In the genomic region with DNA sequence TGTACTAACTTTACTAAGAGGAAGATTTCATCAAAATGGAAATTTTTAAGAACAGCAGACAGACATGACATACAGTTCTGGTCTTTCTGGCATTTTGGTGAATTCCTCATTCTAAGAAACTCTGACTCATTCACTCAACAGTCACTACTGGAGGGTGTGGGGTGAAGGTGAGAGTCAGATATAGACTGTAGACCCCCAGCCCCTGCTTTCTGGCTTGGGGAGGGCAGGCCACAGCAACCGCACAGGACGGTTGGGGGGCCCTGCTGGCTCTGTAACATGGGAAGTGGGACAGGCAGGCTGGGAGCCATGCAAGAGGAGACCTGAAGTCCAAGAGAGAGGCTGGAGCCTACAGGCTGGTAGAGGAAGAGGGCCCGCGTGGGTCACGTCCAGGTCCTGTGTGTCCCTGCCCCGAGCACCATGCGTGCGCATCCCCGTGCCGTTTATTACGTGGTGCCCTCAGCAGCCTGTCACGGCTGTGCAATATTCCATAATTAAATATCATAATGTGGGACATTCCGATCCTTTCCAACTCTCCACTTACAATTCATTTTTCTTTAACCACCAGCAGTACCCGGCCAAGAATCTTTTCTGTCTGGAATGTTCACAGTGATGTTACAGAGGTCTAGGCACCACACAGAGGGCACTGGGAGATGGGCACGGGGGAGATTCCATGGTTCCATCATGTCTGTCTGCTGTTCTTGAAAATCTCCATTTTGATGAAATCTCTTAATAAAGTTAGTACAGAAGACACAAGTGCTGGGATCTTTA, we compare ENCODE assay signal across 9 cellular contexts.
DNase-seq lines count a peak whose midpoint lies in the region; ATAC-seq and TF ChIP-seq lines count a peak whose summit lies in the region.
"Had no signal": no experiment of that assay in that cellular context is flagged by ENCODE, and none has a peak within 500 bp of the region (broad histone marks: within the 10 kb centered on the region; RNA-seq: fewer than 3 reads in every experiment).

No MANE protein-coding gene starts in this region.

- H3K36me3 ChIP-seq in upper lobe of right lung: no peaks in the 10 kb centered on the region
- no peaks in the 10 kb centered on the region for H3K36me3 ChIP-seq in neural progenitor cell

- no peaks in the 10 kb centered on the region for H3K27me3 Mint-ChIP-seq in activated CD8-positive, alpha-beta T cell treated with anti-CD3 and anti-CD28 coated beads, Interleukin-2, amount 10 ng/mL, durations not matched to agents 7 days and 5 days (ENCODE audit: low read depth)
- H3K27me3 Mint-ChIP-seq in neural progenitor cell (ENCODE audit: insufficient read depth, low read depth): no peaks in the 10 kb centered on the region

- intact Hi-C loops in upper lobe of right lung (cut with DNase I): no loop called here

- H2AFZ ChIP-seq in neural progenitor cell (replicated peaks): no peak overlapping the region

- peaks cover 85% of the 10 kb centered on the region for H3K36me3 Mint-ChIP-seq in activated CD8-positive, alpha-beta T cell treated with anti-CD3 and anti-CD28 coated beads, Interleukin-2, amount 10 ng/mL, durations not matched to agents 7 days and 5 days (ENCODE audit: low read depth)
- peaks cover 3% of the 10 kb centered on the region for H3K36me3 Mint-ChIP-seq in neural progenitor cell

- TF ChIP-seq CTCF in fibroblast of villous mesenchyme (IDR thresholded peaks at IDR 0.05; ENCODE audit: insufficient read depth, low read depth, low read length): no peak
- no peak for TF ChIP-seq CTCF in upper lobe of right lung (IDR thresholded peaks at IDR 0.05)
- no peak for TF ChIP-seq CTCF in neural progenitor cell (IDR thresholded peaks at IDR 0.05)

- H3K27ac Mint-ChIP-seq in activated CD8-positive, alpha-beta T cell treated with anti-CD3 and anti-CD28 coated beads, Interleukin-2, amount 10 ng/mL, durations not matched to agents 7 days and 5 days: peak overlapping the region; percentile 88
- no peak overlapping the region for H3K27ac Mint-ChIP-seq in neural progenitor cell

- peak; percentile 73 for DNase-seq in activated naive CD4-positive, alpha-beta T cell treated with Interleukin-2 at 50 U/mL for 16 hours
- no peak for DNase-seq in activated naive CD4-positive, alpha-beta T cell (lab: John Stamatoyannopoulos, UW)
- peak; percentile 78 for DNase-seq in activated CD8-positive, alpha-beta T cell treated with anti-CD3 and anti-CD28 coated beads, Interleukin-2, amount 10 ng/mL, durations not matched to agents 7 days and 5 days
- DNase-seq in fibroblast of villous mesenchyme (ENCODE audit: low read depth) (peak; percentile 32), upper lobe of right lung (no peak), neural progenitor cell (ENCODE audit: low spot score) (no peak), SKM-1 treated with dmso at 0.1 percent for 144 hours (lab: John Stamatoyannopoulos, UW; ENCODE audit: unreplicated experiment) (no peak)
- DNase-seq: ACHN had no signal

- H3K9ac ChIP-seq in neural progenitor cell: no peak overlapping the region

- ATAC-seq in activated CD8-positive, alpha-beta T cell treated with anti-CD3 and anti-CD28 coated beads, Interleukin-2, amount 10 ng/mL, durations not matched to agents 7 days and 5 days: peak; percentile 37
- peak; percentile 62 for ATAC-seq in upper lobe of right lung
- ATAC-seq in GM18517 (IDR thresholded peaks at IDR 0.05; ENCODE audit: unreplicated experiment): no peak

- H4K20me1 ChIP-seq in neural progenitor cell (ENCODE audit: low read depth): peaks cover 21% of the 10 kb centered on the region

- H3K4me1 Mint-ChIP-seq in activated CD8-positive, alpha-beta T cell treated with anti-CD3 and anti-CD28 coated beads, Interleukin-2, amount 10 ng/mL, durations not matched to agents 7 days and 5 days (ENCODE audit: low read depth): peaks cover 100% of the 10 kb centered on the region
- peaks cover 19% of the 10 kb centered on the region for H3K4me1 Mint-ChIP-seq in neural progenitor cell

- peak overlapping the region; percentile 57 for H3K4me3 Mint-ChIP-seq in activated CD8-positive, alpha-beta T cell treated with anti-CD3 and anti-CD28 coated beads, Interleukin-2, amount 10 ng/mL, durations not matched to agents 7 days and 5 days
- H3K4me3 Mint-ChIP-seq in neural progenitor cell: no peak overlapping the region

- H3K9me3 Mint-ChIP-seq in activated CD8-positive, alpha-beta T cell treated with anti-CD3 and anti-CD28 coated beads, Interleukin-2, amount 10 ng/mL, durations not matched to agents 7 days and 5 days (ENCODE audit: insufficient read depth): peaks cover 3% of the 10 kb centered on the region
- no peaks in the 10 kb centered on the region for H3K9me3 Mint-ChIP-seq in neural progenitor cell

- CTCF ChIA-PET in activated CD8-positive, alpha-beta T cell treated with anti-CD3 and anti-CD28 coated beads, Interleukin-2, amount 10 ng/mL, durations not matched to agents 7 days and 5 days (lab: Charles Lee): interaction anchor here (1.0 kb wide), 1 partner anchor 126 kb away, joined by 4 read pairs; no protein-coding TSS in a partner anchor

- H3K27me3 ChIP-seq in upper lobe of right lung (no peaks in the 10 kb centered on the region), neural progenitor cell (no peaks in the 10 kb centered on the region)

- peaks cover 28% of the 10 kb centered on the region for H3K79me2 ChIP-seq in neural progenitor cell (ENCODE audit: low read depth)

- H3K4me2 ChIP-seq in neural progenitor cell: no peak overlapping the region

- H3F3A ChIP-seq in neural progenitor cell (ENCODE audit: low read depth): no peaks in the 10 kb centered on the region

- H3K4me3 ChIP-seq in fibroblast of villous mesenchyme (ENCODE audit: low read depth, low read length): no peak overlapping the region
- no peak overlapping the region for H3K4me3 ChIP-seq in upper lobe of right lung
- no peak overlapping the region for H3K4me3 ChIP-seq in neural progenitor cell

- H3K9me3 ChIP-seq in upper lobe of right lung: no peaks in the 10 kb centered on the region
- H3K9me3 ChIP-seq in neural progenitor cell (ENCODE audit: low read depth): no peaks in the 10 kb centered on the region

- H3K4me1 ChIP-seq in upper lobe of right lung (peaks cover 6% of the 10 kb centered on the region), neural progenitor cell (peaks cover 3% of the 10 kb centered on the region)

- POLR2A ChIA-PET in activated CD8-positive, alpha-beta T cell treated with anti-CD3 and anti-CD28 coated beads, Interleukin-2, amount 10 ng/mL, durations not matched to agents 7 days and 5 days (lab: Charles Lee): interaction anchor here (0.9 to 1.0 kb wide), 2 partner anchors 12 kb away, joined by 4 read pairs; no protein-coding TSS in a partner anchor

- no peak overlapping the region for H3K27ac ChIP-seq in upper lobe of right lung
- no peak overlapping the region for H3K27ac ChIP-seq in neural progenitor cell

Comparison
In these comparisons a context has a peak if more than half of its experiments do, and no peak if none do; other contexts are left out.
1. DNase-seq: peak in activated naive CD4-positive, alpha-beta T cell treated with Interleukin-2 at 50 U/mL for 16 hours (single experiment), activated CD8-positive, alpha-beta T cell treated with anti-CD3 and anti-CD28 coated beads, Interleukin-2, amount 10 ng/mL, durations not matched to agents 7 days and 5 days (single experiment) and fibroblast of villous mesenchyme (single experiment); none in activated naive CD4-positive, alpha-beta T cell (0 of 4), upper lobe of right lung (single experiment), neural progenitor cell (single experiment) and SKM-1 treated with dmso at 0.1 percent for 144 hours (single experiment).